ENCODE assay signal across 2 cellular contexts in the genomic region with DNA sequence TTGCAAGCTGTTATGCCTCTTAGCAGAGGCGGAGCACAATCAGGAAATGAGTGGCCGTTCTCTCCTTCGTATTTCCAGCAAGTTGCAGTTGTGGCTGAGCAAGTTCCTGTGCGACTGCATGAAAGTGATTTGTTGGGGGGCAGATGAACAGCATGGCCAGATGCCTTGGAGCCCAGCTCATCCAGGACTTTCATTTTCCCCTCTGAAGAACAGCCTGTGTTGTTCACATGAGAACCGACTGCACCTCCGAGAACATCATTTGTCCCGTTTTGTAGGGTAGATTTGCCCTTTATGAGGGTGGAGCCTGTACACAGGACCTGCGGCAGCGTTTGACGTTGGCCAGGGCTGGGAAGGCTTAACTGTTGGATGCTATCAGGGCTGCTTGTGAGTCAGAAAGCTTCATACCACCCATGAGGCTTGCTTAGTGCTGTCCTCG.
TF ChIP-seq lines count a peak whose summit lies in the region.

No MANE protein-coding gene starts in this region.

TF ChIP-seq in liver, 16 proteins besides CTCF, POLR2A, EP300 and RAD21:
- TF ChIP-seq, protein P1, sequence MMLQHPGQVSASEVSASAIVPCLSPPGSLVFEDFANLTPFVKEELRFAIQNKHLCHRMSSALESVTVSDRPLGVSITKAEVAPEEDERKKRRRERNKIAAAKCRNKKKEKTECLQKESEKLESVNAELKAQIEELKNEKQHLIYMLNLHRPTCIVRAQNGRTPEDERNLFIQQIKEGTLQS (IDR thresholded peaks at IDR 0.05) = no peak
- no peak for TF ChIP-seq EGR1 (IDR thresholded peaks at IDR 0.05; ENCODE audit: low read depth in 2 of 2)
- TF ChIP-seq GABPA (IDR thresholded peaks at IDR 0.05 in 1 of 2, conservative IDR thresholded peaks at IDR 0.05 in 1 of 2) = no peak
- no peak for TF ChIP-seq NR2F2 (IDR thresholded peaks at IDR 0.05)
- no peak for TF ChIP-seq SP1 (IDR thresholded peaks at IDR 0.05)
- TF ChIP-seq, protein P2, sequence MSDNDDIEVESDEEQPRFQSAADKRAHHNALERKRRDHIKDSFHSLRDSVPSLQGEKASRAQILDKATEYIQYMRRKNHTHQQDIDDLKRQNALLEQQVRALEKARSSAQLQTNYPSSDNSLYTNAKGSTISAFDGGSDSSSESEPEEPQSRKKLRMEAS (IDR thresholded peaks at IDR 0.05) = no peak
- TF ChIP-seq HNF4A (conservative IDR thresholded peaks at IDR 0.05) = no peak
- TF ChIP-seq RXRA (IDR thresholded peaks at IDR 0.05) = no peak

TF ChIP-seq in HepG2, 621 proteins besides CTCF, POLR2A, EP300 and RAD21:
- TF ChIP-seq FOXA1 (IDR thresholded peaks at IDR 0.05) = no peak
- TF ChIP-seq FOXA1 (CRISPR knock-in tag; IDR thresholded peaks at IDR 0.05) = no peak
